9 cellular contexts compared by ENCODE assay signal in the genomic region with DNA sequence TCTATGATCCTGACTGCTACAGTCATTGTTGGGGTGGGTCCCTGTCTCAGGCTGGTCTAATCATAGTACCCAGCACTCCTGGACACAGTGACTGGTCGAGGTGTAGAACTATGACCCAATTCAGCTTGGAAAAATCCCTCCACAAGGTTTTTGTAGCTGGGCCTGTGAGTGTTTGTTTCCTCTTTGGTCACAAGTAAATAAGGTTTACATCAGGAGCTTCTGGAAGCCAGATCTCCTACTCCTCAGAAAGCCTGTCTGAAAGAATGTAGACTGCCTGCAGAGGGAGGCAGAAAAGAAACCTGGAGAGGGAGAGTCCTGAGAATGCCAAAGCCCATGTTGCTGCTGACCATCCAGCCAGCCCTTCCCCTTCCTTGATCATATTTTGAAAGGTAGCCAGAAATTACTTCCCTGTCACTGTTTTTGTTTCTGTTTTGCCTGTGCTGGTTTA.
DNase-seq lines count a peak whose midpoint lies in the region; ATAC-seq and TF ChIP-seq lines count a peak whose summit lies in the region.
"Had no signal": no experiment of that assay in that cellular context is flagged by ENCODE, and none has a peak within 500 bp of the region (broad histone marks: within the 10 kb centered on the region; RNA-seq: fewer than 3 reads in every experiment).

No MANE protein-coding gene starts in this region.

- H3K27me3 ChIP-seq in PC-3 (ENCODE audit: low read length) (no peaks in the 10 kb centered on the region), endodermal cell (ENCODE audit: control insufficient read depth, insufficient read depth, low read length, poor library complexity, severe bottlenecking) (no peaks in the 10 kb centered on the region)

- H3K4me1 Mint-ChIP-seq in endodermal cell: peaks cover 23% of the 10 kb centered on the region
- peaks cover 30 to 51% (median 45%) of the 10 kb centered on the region in 4 donors for H3K4me1 Mint-ChIP-seq in naive thymus-derived CD8-positive, alpha-beta T cell

- H3K4me3 Mint-ChIP-seq in endodermal cell: no peak overlapping the region
- peak overlapping the region in 4 of 10 donors; percentile 18 to 33 (median 22) for H3K4me3 Mint-ChIP-seq in naive thymus-derived CD8-positive, alpha-beta T cell

- DNase-seq in CD1c-positive myeloid dendritic cell (ENCODE audit: extremely low spot score) (peak; percentile 55), PC-3 (peak; percentile 35), endodermal cell (peak; percentile 53), NCI-H2227 (lab: John Stamatoyannopoulos, UW; ENCODE audit: unreplicated experiment) (no peak), T-helper 1 cell (no peak)
- DNase-seq in naive thymus-derived CD8-positive, alpha-beta T cell: no peak
- DNase-seq in stimulated activated CD8-positive, alpha-beta memory T cell treated with anti-CD3 and anti-CD28 coated beads, Interleukin-4, amount 100 ng/mL, for 48 hours: no peak
- DNase-seq: NCI-H2171 treated with DMSO at 0.1 percent for 48 hours had no signal

- H4K20me1 ChIP-seq in PC-3 (ENCODE audit: low read length): no peaks in the 10 kb centered on the region

- POLR2A ChIA-PET in PC-3 (lab: Charles Lee; ENCODE audit: unreplicated experiment): interaction anchor here (2.4 kb wide), 1 partner anchor 124 kb away, joined by 9 read pairs; no protein-coding TSS in a partner anchor
- POLR2A ChIA-PET in naive thymus-derived CD8-positive, alpha-beta T cell (lab: Charles Lee): interaction anchor here (0.7 to 4.9 kb wide), 5 partner anchors 11 to 148 kb away, joined by 3 to 43 read pairs (median 5); partner anchors contain the start of gene RAP2B

- no peak for TF ChIP-seq CTCF in PC-3 (conservative IDR thresholded peaks at IDR 0.05; ENCODE audit: low read depth, low read length)
- TF ChIP-seq CTCF in endodermal cell (conservative IDR thresholded peaks at IDR 0.05): peak; percentile 54

- no peaks in the 10 kb centered on the region for H3K79me2 ChIP-seq in PC-3 (ENCODE audit: low read length)

- no peaks in the 10 kb centered on the region for H3K36me3 Mint-ChIP-seq in endodermal cell (ENCODE audit: low read depth)
- H3K36me3 Mint-ChIP-seq in naive thymus-derived CD8-positive, alpha-beta T cell: no peaks in the 10 kb centered on the region

- peak; percentile 38 for ATAC-seq in PC-3
- ATAC-seq in naive thymus-derived CD8-positive, alpha-beta T cell: no peak
- no peak for ATAC-seq in GM18498 (IDR thresholded peaks at IDR 0.05; ENCODE audit: unreplicated experiment)

- H3K4me3 ChIP-seq in PC-3 (ENCODE audit: low read length): no peak overlapping the region
- H3K4me3 ChIP-seq in endodermal cell (ENCODE audit: low read length): no peak overlapping the region

- H3K27ac Mint-ChIP-seq in endodermal cell: no peak overlapping the region
- H3K27ac Mint-ChIP-seq in naive thymus-derived CD8-positive, alpha-beta T cell: peak overlapping the region in 8 of 10 donors; percentile 34 to 88 (median 66)

- H3K4me2 ChIP-seq in PC-3 (ENCODE audit: low read length): peak overlapping the region; percentile 21

- peaks cover 5% of the 10 kb centered on the region for H3K9me3 Mint-ChIP-seq in endodermal cell
- H3K9me3 Mint-ChIP-seq in naive thymus-derived CD8-positive, alpha-beta T cell: no peaks in the 10 kb centered on the region

- H3K27ac ChIP-seq in PC-3 (ENCODE audit: low read length) (peak overlapping the region; percentile 19), endodermal cell (ENCODE audit: low read depth, low read length) (no peak overlapping the region)

- 67 to 92% methylated on average over 1 of the region's 1 CpG for WGBS in endodermal cell (ENCODE audit: insufficient coverage in 1 of 2, insufficient read length in 1 of 2), 2 experiments

- H3K9me2 ChIP-seq in PC-3 (replicated peaks; ENCODE audit: low read length): no peaks in the 10 kb centered on the region

- H3K4me1 ChIP-seq in PC-3 (ENCODE audit: insufficient read depth, low read length) (peaks cover 50% of the 10 kb centered on the region), endodermal cell (ENCODE audit: control insufficient read depth, insufficient read depth, low read length) (no peaks in the 10 kb centered on the region)

- H3K9me3 ChIP-seq in PC-3 (ENCODE audit: low read length): no peaks in the 10 kb centered on the region
- H3K9me3 ChIP-seq in endodermal cell (ENCODE audit: control insufficient read depth, low read length): no peaks in the 10 kb centered on the region

- H3K9ac ChIP-seq in PC-3 (ENCODE audit: low read length) (no peak overlapping the region), endodermal cell (ENCODE audit: extremely low read depth, low read length, poor library complexity, severe bottlenecking) (no peak overlapping the region)

- no peaks in the 10 kb centered on the region for H3F3A ChIP-seq in PC-3 (ENCODE audit: low read length, unreplicated experiment)

- intact Hi-C loops in PC-3 (cut with micrococcal nuclease): loop anchor here (2.0 kb wide), 1 partner anchor 64 kb away; no protein-coding TSS in a partner anchor

- H3K27me3 Mint-ChIP-seq in endodermal cell (ENCODE audit: insufficient read depth): no peaks in the 10 kb centered on the region
- no peaks in the 10 kb centered on the region for H3K27me3 Mint-ChIP-seq in naive thymus-derived CD8-positive, alpha-beta T cell

- CTCF ChIA-PET in PC-3 (lab: Charles Lee): interaction anchor here (0.5 kb wide), 1 partner anchor 285 kb away, joined by 4 read pairs; no protein-coding TSS in a partner anchor

- no peaks in the 10 kb centered on the region for H3K36me3 ChIP-seq in PC-3 (ENCODE audit: low read depth, low read length)
- H3K36me3 ChIP-seq in endodermal cell (ENCODE audit: control insufficient read depth, insufficient read depth, low read length): no peaks in the 10 kb centered on the region

- no TSS peak for BruUV-seq in PC-3 (replicated peaks; lab: Mats Ljungman, UMichigan)

- H2AFZ ChIP-seq in PC-3 (ENCODE audit: low read length): peak overlapping the region; percentile 35; the same call in 1 of the 2 replicates

Comparison
In these comparisons a context has a peak if more than half of its experiments do, and no peak if none do; other contexts are left out.
1. DNase-seq: peak in CD1c-positive myeloid dendritic cell (single experiment), PC-3 (single experiment) and endodermal cell (single experiment); none in naive thymus-derived CD8-positive, alpha-beta T cell (0 of 10), stimulated activated CD8-positive, alpha-beta memory T cell treated with anti-CD3 and anti-CD28 coated beads, Interleukin-4, amount 100 ng/mL, for 48 hours (single experiment), NCI-H2227 (single experiment) and T-helper 1 cell (0 of 5).